Comparison of ENCODE assay signal across 8 cellular contexts in genomic region chr11:47399860-47400812, GRCh38. TPM values are rescaled to one million over a fixed set of nuclear protein-coding genes. Genes with fewer than 3 reads are reported as not detected.
DNase-seq lines count a peak whose midpoint lies in the region; ATAC-seq and TF ChIP-seq lines count a peak whose summit lies in the region.

No MANE protein-coding gene starts in this region.

- H3K27ac ChIP-seq in 22Rv1 (0 out of 2 replicates have a peak overlapping the region, but pooled peaks have one; percentile 7), muscle layer of duodenum (ENCODE audit: low read length) (peak overlapping the region; percentile 26)

- H3K27me3 Mint-ChIP-seq in T-helper 17 cell, result no peaks in the 10 kb centered on the region

- DNase-seq in T-helper 17 cell (peak in 2 of 3 donors; percentile 46 to 47), NCI-H2081 treated with DMSO at 0.1 percent for 48 hours (lab: John Stamatoyannopoulos, UW) (no peak), DMS 273 (lab: John Stamatoyannopoulos, UW; ENCODE audit: unreplicated experiment) (no peak)
- peak; percentile 34 for DNase-seq in effector CD8-positive, alpha-beta T cell (lab: John Stamatoyannopoulos, UW)

- ATAC-seq in GM18520 (IDR thresholded peaks at IDR 0.05; ENCODE audit: unreplicated experiment), result peak; percentile 13
- peak; percentile 53 for ATAC-seq in HG03045 (IDR thresholded peaks at IDR 0.05; ENCODE audit: unreplicated experiment)
- ATAC-seq in T-helper 17 cell, result peak; percentile 84

- no peaks in the 10 kb centered on the region for H3K27me3 ChIP-seq in muscle layer of duodenum (ENCODE audit: low read depth, low read length)

- TF ChIP-seq CTCF in 22Rv1 (IDR thresholded peaks at IDR 0.05), result no peak

- H3K36me3 Mint-ChIP-seq in T-helper 17 cell (ENCODE audit: low read depth), result no peaks in the 10 kb centered on the region

- H3K4me1 Mint-ChIP-seq in T-helper 17 cell, result peaks cover 16% of the 10 kb centered on the region

- H3K27ac Mint-ChIP-seq in T-helper 17 cell, result peak overlapping the region; percentile 34

- H3K4me1 ChIP-seq in muscle layer of duodenum (ENCODE audit: control insufficient read depth in 1 of 2, insufficient read depth in 2 of 2, low read length in 2 of 2), result peaks cover 0 to 7% of the 10 kb centered on the region in 2 donors

- no peaks in the 10 kb centered on the region for H3K36me3 ChIP-seq in muscle layer of duodenum (ENCODE audit: control insufficient read depth in 1 of 2, insufficient read depth in 2 of 2, low read length in 2 of 2)

- H3K4me3 Mint-ChIP-seq in T-helper 17 cell, result peak overlapping the region; percentile 91

- H3K9me3 ChIP-seq in T-helper 17 cell (ENCODE audit: control insufficient read depth, low read length, poor library complexity, severe bottlenecking) (no peaks in the 10 kb centered on the region), muscle layer of duodenum (ENCODE audit: control insufficient read depth in 1 of 2, low read length in 2 of 2) (no peaks in the 10 kb centered on the region)

- H3K4me3 ChIP-seq in muscle layer of duodenum (ENCODE audit: low read depth in 1 of 2, low read length in 2 of 2), result peak overlapping the region; percentile 56 to 66

RNA-seq across cellular contexts. Expression of gene SLC39A13, which starts 8.3 kb away (rescaled TPM):
- 10 to 100 TPM; 31.6 to 31.8 TPM for total RNA-seq in T-helper 17 cell

RNA-seq across cellular contexts. Expression of gene SPI1, which starts 21.8 kb away (rescaled TPM):
- total RNA-seq in T-helper 17 cell, result 10 to 100 TPM in 1 of 2 donors, 1 to 10 TPM in 1; 4.9 to 14.9 TPM

RNA-seq across cellular contexts. Expression of gene PSMC3, which starts 26.1 kb away (rescaled TPM):
- 10 to 100 TPM; 47.8 to 55.2 TPM for total RNA-seq in T-helper 17 cell

RNA-seq across cellular contexts. Expression of gene MYBPC3, which starts 47.6 kb away (rescaled TPM):
- under 1 TPM in 1 of 2 donors, not detected in 1; 0.10 TPM for total RNA-seq in T-helper 17 cell

RNA-seq across cellular contexts. Expression of gene RAPSN, which starts 48.8 kb away (rescaled TPM):
- 1 to 10 TPM; 3.0 to 3.1 TPM for total RNA-seq in T-helper 17 cell

Comparison
In these comparisons a context has a peak if more than half of its experiments do, and no peak if none do; other contexts are left out.
1. ATAC-seq: peak in every context shown above with its lines; median percentile 84 in T-helper 17 cell; 53 in HG03045; 13 in GM18520.
2. DNase-seq: peak in T-helper 17 cell (2 of 3) and effector CD8-positive, alpha-beta T cell (single experiment); none in NCI-H2081 treated with DMSO at 0.1 percent for 48 hours (single experiment) and DMS 273 (single experiment).